In the genomic region with DNA sequence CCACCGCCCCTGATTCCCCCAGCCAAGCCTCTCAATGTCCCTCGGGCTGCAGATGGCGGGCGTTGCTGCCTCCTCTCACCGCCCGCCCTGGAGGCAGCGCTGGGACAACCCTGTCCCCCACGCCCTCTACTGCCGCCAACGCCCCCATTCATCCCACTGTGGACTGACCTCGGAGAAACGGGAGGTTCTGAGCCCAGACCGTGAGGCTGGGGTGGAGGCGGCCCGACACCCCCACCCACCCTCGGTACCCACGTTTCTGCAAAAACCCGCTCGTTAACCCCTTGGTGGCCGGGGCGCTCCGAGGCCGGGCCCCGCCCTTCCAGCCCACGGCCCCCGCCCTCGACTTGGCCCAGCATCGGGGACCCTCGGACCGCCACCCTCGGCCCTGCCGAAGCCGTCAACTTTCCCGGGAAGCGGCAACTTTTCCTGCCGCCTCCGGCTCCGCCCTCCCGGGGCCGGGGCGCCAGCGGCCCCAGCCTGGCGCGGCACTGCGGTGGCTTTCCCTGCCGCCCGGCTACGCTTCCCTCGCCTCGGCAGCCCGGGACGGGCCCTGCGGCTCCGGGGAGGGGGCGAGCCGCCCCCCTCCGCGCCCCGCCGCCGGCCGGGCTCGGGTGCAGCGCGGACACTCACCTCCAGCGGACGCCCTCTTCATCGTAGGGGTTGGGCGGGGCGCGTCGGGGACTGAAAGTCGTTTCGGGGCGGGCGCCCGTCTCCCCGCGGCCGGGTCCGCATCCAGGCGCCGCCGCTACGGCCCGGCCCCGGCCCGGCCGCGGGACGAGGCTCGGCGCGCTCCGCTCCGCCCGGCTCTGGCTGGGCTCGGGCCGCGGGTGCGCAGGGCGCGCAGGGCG, we compare ENCODE assay signal across 1 cellular context.
TF ChIP-seq lines count a peak whose summit lies in the region.

No MANE protein-coding gene starts in this region.

TF ChIP-seq in liver, 16 proteins besides CTCF, POLR2A, EP300 and RAD21 (continued from another document):
- TF ChIP-seq, protein P1, sequence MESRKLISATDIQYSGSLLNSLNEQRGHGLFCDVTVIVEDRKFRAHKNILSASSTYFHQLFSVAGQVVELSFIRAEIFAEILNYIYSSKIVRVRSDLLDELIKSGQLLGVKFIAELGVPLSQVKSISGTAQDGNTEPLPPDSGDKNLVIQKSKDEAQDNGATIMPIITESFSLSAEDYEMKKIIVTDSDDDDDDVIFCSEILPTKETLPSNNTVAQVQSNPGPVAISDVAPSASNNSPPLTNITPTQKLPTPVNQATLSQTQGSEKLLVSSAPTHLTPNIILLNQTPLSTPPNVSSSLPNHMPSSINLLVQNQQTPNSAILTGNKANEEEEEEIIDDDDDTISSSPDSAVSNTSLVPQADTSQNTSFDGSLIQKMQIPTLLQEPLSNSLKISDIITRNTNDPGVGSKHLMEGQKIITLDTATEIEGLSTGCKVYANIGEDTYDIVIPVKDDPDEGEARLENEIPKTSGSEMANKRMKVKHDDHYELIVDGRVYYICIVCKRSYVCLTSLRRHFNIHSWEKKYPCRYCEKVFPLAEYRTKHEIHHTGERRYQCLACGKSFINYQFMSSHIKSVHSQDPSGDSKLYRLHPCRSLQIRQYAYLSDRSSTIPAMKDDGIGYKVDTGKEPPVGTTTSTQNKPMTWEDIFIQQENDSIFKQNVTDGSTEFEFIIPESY (IDR thresholded peaks at IDR 0.05): no peak
